Comparison of ENCODE assay signal across 24 cellular contexts in the genomic region with DNA sequence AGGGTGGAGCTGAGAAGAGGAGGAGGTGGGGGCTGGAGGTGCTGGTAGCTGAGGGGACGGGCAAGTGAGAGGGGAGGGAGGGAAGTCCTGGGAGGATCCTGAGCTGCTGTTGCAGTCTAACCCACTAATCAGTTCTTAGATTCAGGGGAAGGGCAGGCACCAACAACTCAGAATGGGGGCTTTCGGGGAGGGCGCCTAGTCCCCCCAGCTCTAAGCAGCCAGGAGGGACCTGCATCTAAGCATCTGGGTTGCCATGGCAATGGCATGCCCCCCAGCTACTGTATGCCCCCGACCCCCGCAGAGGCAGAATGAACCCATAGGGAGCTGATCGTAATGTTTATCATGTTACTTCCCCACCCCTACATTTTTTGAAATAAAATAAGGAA. TPM values are rescaled to one million over a fixed set of nuclear protein-coding genes. Genes with fewer than 3 reads are reported as not detected.
"Had no signal": no experiment of that assay in that cellular context is flagged by ENCODE, and none has a peak within 500 bp of the region (broad histone marks: within the 10 kb centered on the region; RNA-seq: fewer than 3 reads in every experiment).

No MANE protein-coding gene starts in this region.

- H3K9ac ChIP-seq: neural progenitor cell, parathyroid adenoma had no signal

- FAIRE-seq: islet of Langerhans, urothelium cell line had no signal

- H3K9me3 ChIP-seq: esophagus muscularis mucosa, gastrocnemius medialis, heart right ventricle, mucosa of descending colon, spleen, stomach, thoracic aorta had no signal

- DNase-seq: effector memory CD4-positive, alpha-beta T cell; gastrocnemius medialis; heart right ventricle; hypothalamus; kidney glomerular epithelial cell; mucosa of descending colon; naive thymus-derived CD8-positive, alpha-beta T cell; occipital lobe; spleen; stimulated activated CD4-positive, alpha-beta T cell treated with anti-CD3 and anti-CD28 coated beads, Interleukin-15, amount 100 ng/mL, for 24 hours; stimulated activated CD4-positive, alpha-beta T cell treated with anti-CD3 and anti-CD28 coated beads, Interleukin-1b, Interleukin-23, amount 100 ng/mL, for 48 hours; stimulated activated CD4-positive, alpha-beta T cell treated with anti-CD3 and anti-CD28 coated beads, Interleukin-4, amount 100 ng/mL, for 24 hours; stimulated activated naive CD4-positive, alpha-beta T cell; stomach; substantia nigra; trophoblast cell had no signal

- H3K36me3 ChIP-seq: gastrocnemius medialis, neural progenitor cell had no signal

- H3K4me2 ChIP-seq: neural progenitor cell had no signal

- H3K4me3 Mint-ChIP-seq: naive thymus-derived CD8-positive, alpha-beta T cell; neural progenitor cell had no signal

- H3K36me3 Mint-ChIP-seq: naive thymus-derived CD8-positive, alpha-beta T cell had no signal

- H3K27ac Mint-ChIP-seq: naive thymus-derived CD8-positive, alpha-beta T cell; neural progenitor cell had no signal

- H3K27me3 ChIP-seq: esophagus muscularis mucosa, gastrocnemius medialis, heart right ventricle had no signal

- H3K79me2 ChIP-seq: parathyroid adenoma had no signal

- ATAC-seq: gastrocnemius medialis; heart right ventricle; mucosa of descending colon; naive thymus-derived CD8-positive, alpha-beta T cell; sciatic nerve had no signal

- H3K9me3 Mint-ChIP-seq: naive thymus-derived CD8-positive, alpha-beta T cell; neural progenitor cell had no signal

- H3K27ac ChIP-seq: epithelial cell of prostate, esophagus muscularis mucosa, gastrocnemius medialis, heart right ventricle, neural progenitor cell, parathyroid adenoma, spleen, stomach, thoracic aorta had no signal

- H3K4me3 ChIP-seq: esophagus muscularis mucosa, gastrocnemius medialis, heart right ventricle, mucosa of descending colon, neural progenitor cell, spleen, stomach, thoracic aorta had no signal

- H2AFZ ChIP-seq: neural progenitor cell, parathyroid adenoma had no signal

- H3K4me1 ChIP-seq: gastrocnemius medialis, parathyroid adenoma had no signal

RNA-seq across cellular contexts. Expression of a gene that starts 38.9 kb away (rescaled TPM):
- total RNA-seq: naive thymus-derived CD8-positive, alpha-beta T cell had no signal

RNA-seq across cellular contexts. Expression of a gene that starts 50.4 kb away (rescaled TPM):
- polyA plus RNA-seq: naive thymus-derived CD8-positive, alpha-beta T cell had no signal
